In genomic region chr3:196244166-196244565, GRCh38 we compare ENCODE assay signal across 16 cellular contexts. TPM values are rescaled to one million over a fixed set of nuclear protein-coding genes. Genes with fewer than 3 reads are reported as not detected.
"Had no signal": no experiment of that assay in that cellular context is flagged by ENCODE, and none has a peak within 500 bp of the region (broad histone marks: within the 10 kb centered on the region; RNA-seq: fewer than 3 reads in every experiment).

No MANE protein-coding gene starts in this region.

RNA-seq across cellular contexts. Expression of gene SLC51A, which starts 27.8 kb away (rescaled TPM):
- total RNA-seq: kidney epithelial cell; left ventricle myocardium inferior; left ventricle myocardium superior; lower leg skin; lung microvascular endothelial cell; mammary epithelial cell; mesothelial cell of epicardium; myocyte; naive thymus-derived CD4-positive, alpha-beta T cell had no signal
- polyA plus RNA-seq: keratinocyte, mammary epithelial cell had no signal

RNA-seq across cellular contexts. Expression of gene ZDHHC19, which starts 33.0 kb away (rescaled TPM):
- total RNA-seq: hepatocyte, kidney epithelial cell, left cardiac atrium, left colon, left ventricle myocardium inferior, left ventricle myocardium superior, lower leg skin, lung microvascular endothelial cell, mammary epithelial cell, mononuclear cell, mucosa of descending colon, myocyte had no signal
- polyA plus RNA-seq: immature natural killer cell; keratinocyte; mammary epithelial cell; naive thymus-derived CD4-positive, alpha-beta T cell had no signal
